26 cellular contexts compared by ENCODE assay signal in the genomic region with DNA sequence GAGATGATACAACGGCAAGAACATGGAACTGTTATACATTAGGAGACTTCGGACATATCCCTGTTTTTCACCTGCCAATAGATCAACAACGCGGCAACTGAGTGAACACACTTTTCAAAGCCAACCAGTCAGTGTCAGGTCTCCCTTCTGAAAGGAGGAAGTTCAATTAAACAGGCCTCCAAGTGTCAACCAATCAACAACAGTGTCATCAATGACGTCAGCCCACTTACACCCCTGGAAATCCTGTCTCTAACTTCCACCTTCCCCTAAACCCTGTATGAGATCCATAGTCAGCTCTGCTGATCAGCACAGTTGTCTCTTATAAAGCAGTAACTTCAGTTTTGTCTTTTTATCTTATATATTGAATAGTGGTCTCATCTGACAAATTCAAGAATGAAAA. TPM values are rescaled to one million over a fixed set of nuclear protein-coding genes. Genes with fewer than 3 reads are reported as not detected.
"Had no signal": no experiment of that assay in that cellular context is flagged by ENCODE, and none has a peak within 500 bp of the region (broad histone marks: within the 10 kb centered on the region; RNA-seq: fewer than 3 reads in every experiment).

No MANE protein-coding gene starts in this region.

- H3K9me3 ChIP-seq: ascending aorta, left ventricle myocardium inferior, spleen, thoracic aorta, upper lobe of left lung had no signal

- H3K27me3 ChIP-seq: ascending aorta, upper lobe of left lung had no signal

- H3K27ac Mint-ChIP-seq: activated naive CD4-positive, alpha-beta T cell treated with anti-CD3 and anti-CD28 coated beads, Interleukin-2, amount 50 U/mL, for 24 hours; activated T-cell treated with anti-CD3 and anti-CD28 coated beads, Interleukin-2, amount 50 U/mL, for 72 hours; stimulated activated memory B cell treated with anti-CD40 and anti-IgM and Interleukin-4, amounts not matched to agents 10 μg/mL and 1 μg/mL and 100 μg/mL, for 72 hours had no signal

- ATAC-seq: activated T-cell treated with anti-CD3 and anti-CD28 coated beads, Interleukin-2, amount 50 U/mL, for 72 hours; stimulated activated memory B cell treated with anti-CD40 and anti-IgM and Interleukin-4, amounts not matched to agents 10 μg/mL and 1 μg/mL and 100 μg/mL, for 72 hours had no signal

- H3K27ac ChIP-seq: ascending aorta, coronary artery, left ventricle myocardium inferior, spleen, thoracic aorta, upper lobe of left lung, VCaP had no signal

- DNase-seq: activated CD4-positive, alpha-beta T cell treated with anti-CD3 and anti-CD28 coated beads, Interleukin-2, amount 50 U/mL, for 4 hours; activated CD4-positive, CD25-positive, alpha-beta regulatory T cell treated with anti-CD3 and anti-CD28 coated beads, Interleukin-2, amount 50 U/mL, for 72 hours; activated effector memory CD4-positive, alpha-beta T cell treated with anti-CD3 and anti-CD28 coated beads, Interleukin-2, amount 50 U/mL, for 16 hours; activated T-cell treated with anti-CD3 and anti-CD28 coated beads, Interleukin-2, amount 50 U/mL, for 72 hours; erythroblast; foreskin melanocyte; kidney; left ventricle myocardium inferior; mammary epithelial cell; occipital lobe; posterior cingulate gyrus; spleen; stimulated activated CD4-positive, alpha-beta T cell treated with anti-CD3 and anti-CD28 coated beads, Interleukin-4, amount 100 ng/mL, for 4 hours; upper lobe of left lung had no signal

- H3K9me3 Mint-ChIP-seq: activated naive CD4-positive, alpha-beta T cell treated with anti-CD3 and anti-CD28 coated beads, Interleukin-2, amount 50 U/mL, for 24 hours; activated T-cell treated with anti-CD3 and anti-CD28 coated beads, Interleukin-2, amount 50 U/mL, for 72 hours; central memory CD8-positive, alpha-beta T cell; stimulated activated memory B cell treated with anti-CD40 and anti-IgM and Interleukin-4, amounts not matched to agents 10 μg/mL and 1 μg/mL and 100 μg/mL, for 72 hours had no signal

- H3K4me3 ChIP-seq: ascending aorta, coronary artery, left ventricle myocardium inferior, spleen, thoracic aorta, upper lobe of left lung had no signal

- FAIRE-seq: endometrium, kidney had no signal

- H3K36me3 ChIP-seq: ascending aorta, left ventricle myocardium inferior, spleen, thoracic aorta, upper lobe of left lung had no signal

- H3K4me3 Mint-ChIP-seq: activated naive CD4-positive, alpha-beta T cell treated with anti-CD3 and anti-CD28 coated beads, Interleukin-2, amount 50 U/mL, for 24 hours; activated T-cell treated with anti-CD3 and anti-CD28 coated beads, Interleukin-2, amount 50 U/mL, for 72 hours; central memory CD8-positive, alpha-beta T cell; stimulated activated memory B cell treated with anti-CD40 and anti-IgM and Interleukin-4, amounts not matched to agents 10 μg/mL and 1 μg/mL and 100 μg/mL, for 72 hours had no signal

- H3K36me3 Mint-ChIP-seq: activated naive CD4-positive, alpha-beta T cell treated with anti-CD3 and anti-CD28 coated beads, Interleukin-2, amount 50 U/mL, for 24 hours; stimulated activated memory B cell treated with anti-CD40 and anti-IgM and Interleukin-4, amounts not matched to agents 10 μg/mL and 1 μg/mL and 100 μg/mL, for 72 hours had no signal

- H3K4me1 ChIP-seq: ascending aorta, left ventricle myocardium inferior had no signal

RNA-seq across cellular contexts. Expression of gene DMRT3, which starts 36.6 kb away (rescaled TPM):
- total RNA-seq: activated CD8-positive, alpha-beta memory T cell treated with anti-CD3 and anti-CD28 coated beads for 36 hours; activated T-cell treated with anti-CD3 and anti-CD28 coated beads, Interleukin-2, amount 50 U/mL, for 72 hours; ascending aorta; kidney; left ventricle myocardium inferior; mammary epithelial cell; myocyte; renal cortical epithelial cell; spleen had no signal
- polyA plus RNA-seq: mammary epithelial cell, neural cell, spleen had no signal

RNA-seq across cellular contexts. Expression of gene DMRT2, which starts 37.1 kb away (rescaled TPM):
- total RNA-seq: activated CD8-positive, alpha-beta memory T cell treated with anti-CD3 and anti-CD28 coated beads for 36 hours; activated T-cell treated with anti-CD3 and anti-CD28 coated beads, Interleukin-2, amount 50 U/mL, for 72 hours; left ventricle myocardium inferior; mammary epithelial cell; myocyte; renal cortical epithelial cell; spleen; thoracic aorta had no signal
- polyA plus RNA-seq: mammary epithelial cell, spleen had no signal
